Comparison of ENCODE assay signal across 17 cellular contexts in genomic region chr1:7267493-7267892, GRCh38.
DNase-seq lines count a peak whose midpoint lies in the region; ATAC-seq and TF ChIP-seq lines count a peak whose summit lies in the region.
"Had no signal": no experiment of that assay in that cellular context is flagged by ENCODE, and none has a peak within 500 bp of the region (broad histone marks: within the 10 kb centered on the region; RNA-seq: fewer than 3 reads in every experiment).

No MANE protein-coding gene starts in this region.

- no peaks in the 10 kb centered on the region for H3K27me3 ChIP-seq in Karpas-422 (ENCODE audit: low read length)
- H3K27me3 ChIP-seq in colonic mucosa: no peaks in the 10 kb centered on the region
- H3K27me3 ChIP-seq in lung (ENCODE audit: control insufficient read depth, insufficient read depth): no peaks in the 10 kb centered on the region

- TF ChIP-seq CTCF in colonic mucosa (IDR thresholded peaks at IDR 0.05) (no peak), lung (IDR thresholded peaks at IDR 0.05; ENCODE audit: control extremely low read depth, extremely low read depth) (no peak)

- DNase-seq in Caki2 (ENCODE audit: low read depth) (peak; percentile 46), Karpas-422 (peak; percentile 92), colonic mucosa (peak; percentile 11), lung (ENCODE audit: low spot score) (peak; percentile 13), iPS-NIHi7 (ENCODE audit: extremely low spot score) (no peak)
- DNase-seq: activated naive CD8-positive, alpha-beta T cell treated with anti-CD3 and anti-CD28 coated beads, Interleukin-2, amount 50 U/mL, for 24 hours; activated T-cell treated with anti-CD3 and anti-CD28 coated beads, Interleukin-2, amount 50 U/mL, for 4 hours; DND-41; mucosa of descending colon; NCI-H2081; psoas muscle; SW 1271 had no signal

- peak overlapping the region; percentile 67 for H3K4me2 ChIP-seq in Karpas-422 (ENCODE audit: low read depth, low read length, poor library complexity, severe bottlenecking)

- in situ Hi-C loops in Caki2 (cut with HindIII; ENCODE audit: low pct_unique_long_range_greater_than_20kb, low sequenced_read_pairs): no loop called here

- peak overlapping the region; percentile 69 for H3K9ac ChIP-seq in Karpas-422 (ENCODE audit: low read length)
- no peak overlapping the region for H3K9ac ChIP-seq in colonic mucosa (ENCODE audit: low read depth in 2 of 2, low read length in 2 of 2)

- no peaks in the 10 kb centered on the region for H3K79me2 ChIP-seq in Karpas-422 (ENCODE audit: low read length)

- H3K27ac ChIP-seq in Karpas-422 (ENCODE audit: low read length) (peak overlapping the region; percentile 98), colonic mucosa (no peak overlapping the region), lung (ENCODE audit: low read depth in 1 of 2, low read length in 1 of 2) (no peak overlapping the region)
- H3K27ac ChIP-seq: psoas muscle had no signal

- no peak for ATAC-seq in lung (ENCODE audit: insufficient read depth, low FRiP score)
- ATAC-seq in GM21717 (IDR thresholded peaks at IDR 0.05; ENCODE audit: unreplicated experiment): no peak
- ATAC-seq in HG03571 (IDR thresholded peaks at IDR 0.05; ENCODE audit: unreplicated experiment): no peak
- ATAC-seq in HG03135 (IDR thresholded peaks at IDR 0.05; ENCODE audit: unreplicated experiment): no peak
- ATAC-seq: activated CD4-positive, CD25-positive, alpha-beta regulatory T cell treated with anti-CD3 and anti-CD28 coated beads, Interleukin-2, amount 50 U/mL, for 24 hours; activated naive CD8-positive, alpha-beta T cell treated with anti-CD3 and anti-CD28 coated beads, Interleukin-2, amount 50 U/mL, for 24 hours; activated T-cell treated with anti-CD3 and anti-CD28 coated beads, Interleukin-2, amount 50 U/mL, for 4 hours; esophagus mucosa; mucosa of descending colon; psoas muscle had no signal

- H3K4me3 ChIP-seq in Karpas-422 (ENCODE audit: low read length) (peak overlapping the region; percentile 48), colonic mucosa (no peak overlapping the region), lung (no peak overlapping the region)
- H3K4me3 ChIP-seq: mucosa of descending colon, psoas muscle had no signal

- intact Hi-C loops in colonic mucosa (cut with DNase I): no loop called here

- no peaks in the 10 kb centered on the region for H3K9me2 ChIP-seq in Karpas-422 (replicated peaks; ENCODE audit: insufficient read depth, low read length)

- peaks cover 6% of the 10 kb centered on the region; the same call in 1 of the 2 replicates for H3K36me3 ChIP-seq in Karpas-422 (ENCODE audit: insufficient read depth, low read length)
- H3K36me3 ChIP-seq in colonic mucosa: no peaks in the 10 kb centered on the region
- no peaks in the 10 kb centered on the region for H3K36me3 ChIP-seq in lung (ENCODE audit: control insufficient read depth in 2 of 2, insufficient read depth in 2 of 2, low read length in 2 of 2)

- H3K9me3 ChIP-seq in Karpas-422 (ENCODE audit: low read length): peaks cover 12% of the 10 kb centered on the region; the same call in 1 of the 2 replicates
- H3K9me3 ChIP-seq in colonic mucosa: no peaks in the 10 kb centered on the region
- peaks cover 11 to 12% of the 10 kb centered on the region in 2 donors for H3K9me3 ChIP-seq in lung (ENCODE audit: control insufficient read depth in 2 of 2, insufficient read depth in 1 of 2, low read length in 1 of 2)

- no peaks in the 10 kb centered on the region for H4K20me1 ChIP-seq in Karpas-422 (ENCODE audit: insufficient read depth, low read depth, low read length)

- peaks cover 69% of the 10 kb centered on the region for H3K4me1 ChIP-seq in Karpas-422 (ENCODE audit: low read length)
- H3K4me1 ChIP-seq in colonic mucosa: peaks cover 11% of the 10 kb centered on the region
- H3K4me1 ChIP-seq in lung (ENCODE audit: control insufficient read depth in 2 of 2, insufficient read depth in 2 of 2, low read length in 2 of 2): no peaks in the 10 kb centered on the region
- H3K4me1 ChIP-seq: psoas muscle had no signal

- no peak overlapping the region for H2AFZ ChIP-seq in Karpas-422 (ENCODE audit: low read length)
